ENCODE assay signal across 25 cellular contexts in the genomic region with DNA sequence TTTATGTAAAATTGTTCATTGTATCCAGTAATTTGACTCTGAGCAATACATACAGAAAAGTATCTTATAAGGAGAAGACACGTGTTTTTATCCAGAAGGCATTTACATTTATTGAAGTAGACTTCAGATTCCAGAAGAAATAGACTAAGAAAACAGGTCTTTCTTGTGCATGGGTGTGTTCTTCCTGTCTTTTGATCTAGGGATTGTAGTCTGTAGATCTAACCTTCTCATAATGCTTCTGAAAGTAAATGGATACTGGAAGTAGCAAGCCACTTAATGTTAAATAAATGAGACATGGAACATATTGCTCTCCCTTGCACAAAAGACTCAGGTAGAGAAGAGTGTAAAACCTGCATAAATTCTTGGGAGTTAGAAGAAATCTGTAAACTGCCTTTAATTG.
"Had no signal": no experiment of that assay in that cellular context is flagged by ENCODE, and none has a peak within 500 bp of the region (broad histone marks: within the 10 kb centered on the region; RNA-seq: fewer than 3 reads in every experiment).

No MANE protein-coding gene starts in this region.

- H3K27me3 Mint-ChIP-seq: activated CD4-positive, alpha-beta memory T cell treated with anti-CD3 and anti-CD28 coated beads for 36 hours; activated CD4-positive, alpha-beta T cell treated with anti-CD3 and anti-CD28 coated beads, Interleukin-2, amount 10 ng/mL, durations not matched to agents 7 days and 5 days had no signal

- H3K27ac ChIP-seq: breast epithelium, SK-N-MC had no signal

- H3K9me3 ChIP-seq: breast epithelium had no signal

- H3K36me3 ChIP-seq: breast epithelium had no signal

- H3K4me1 ChIP-seq: breast epithelium had no signal

- ATAC-seq: activated CD4-positive, CD25-positive, alpha-beta regulatory T cell treated with anti-CD3 and anti-CD28 coated beads, Interleukin-2, amount 50 U/mL, for 24 hours; activated T-cell treated with anti-CD3 and anti-CD28 coated beads, Interleukin-2, amount 50 U/mL, for 72 hours; Panc1; Right ventricle myocardium inferior had no signal

- H3K4me3 Mint-ChIP-seq: activated CD4-positive, alpha-beta memory T cell treated with anti-CD3 and anti-CD28 coated beads for 36 hours; activated CD4-positive, alpha-beta T cell treated with anti-CD3 and anti-CD28 coated beads, Interleukin-2, amount 10 ng/mL, durations not matched to agents 7 days and 5 days; activated T-cell treated with anti-CD3 and anti-CD28 coated beads, Interleukin-2, amount 50 U/mL, for 72 hours had no signal

- H3K27me3 ChIP-seq: breast epithelium had no signal

- H3K27ac Mint-ChIP-seq: activated CD4-positive, alpha-beta memory T cell treated with anti-CD3 and anti-CD28 coated beads for 36 hours; activated CD4-positive, alpha-beta T cell treated with anti-CD3 and anti-CD28 coated beads, Interleukin-2, amount 10 ng/mL, durations not matched to agents 7 days and 5 days; activated T-cell treated with anti-CD3 and anti-CD28 coated beads, Interleukin-2, amount 50 U/mL, for 72 hours; activated T-helper 2 cell treated with anti-CD3 and anti-CD28 coated beads, Interferon-gamma antibody, Interleukin-2, Interleukin-4, amounts not matched to agents 10 μg/mL and 5 μg/mL and 100 μg/mL, durations not matched to agents 14 hours and 24 hours and 36 hours had no signal

- H3K4me3 ChIP-seq: breast epithelium, SK-N-MC had no signal

- DNase-seq: activated CD4-positive, alpha-beta memory T cell treated with anti-CD3 and anti-CD28 coated beads for 36 hours; activated CD4-positive, alpha-beta T cell treated with anti-CD3 and anti-CD28 coated beads, Interleukin-2, amount 10 ng/mL, durations not matched to agents 7 days and 5 days; activated CD8-positive, alpha-beta memory T cell treated with anti-CD3 and anti-CD28 coated beads for 24 hours; activated gamma-delta T cell treated with Interleukin-2 at 50 U/mL for 16 hours; activated naive CD4-positive, alpha-beta T cell treated with anti-CD3 and anti-CD28 coated beads, Interleukin-2, amount 50 U/mL, for 16 hours; activated T-cell treated with anti-CD3 and anti-CD28 coated beads, Interleukin-2, amount 50 U/mL, for 72 hours; central memory CD4-positive, alpha-beta T cell; IMR-90; Kasumi-1; KBM-7; NCI-H1105 treated with DMSO at 0.1 percent for 48 hours; NCI-H1930; NCI-H2107; NCI-H345; NCI-H510A; NCI-H526 treated with DMSO at 0.1 percent for 48 hours; NK-92 treated with Interleukin-12 subunit alpha and Interleukin-12 subunit beta, amount 100 ng/mL, for 24 hours; OCI-M1; RPMI8226 had no signal
